In the genomic region with DNA sequence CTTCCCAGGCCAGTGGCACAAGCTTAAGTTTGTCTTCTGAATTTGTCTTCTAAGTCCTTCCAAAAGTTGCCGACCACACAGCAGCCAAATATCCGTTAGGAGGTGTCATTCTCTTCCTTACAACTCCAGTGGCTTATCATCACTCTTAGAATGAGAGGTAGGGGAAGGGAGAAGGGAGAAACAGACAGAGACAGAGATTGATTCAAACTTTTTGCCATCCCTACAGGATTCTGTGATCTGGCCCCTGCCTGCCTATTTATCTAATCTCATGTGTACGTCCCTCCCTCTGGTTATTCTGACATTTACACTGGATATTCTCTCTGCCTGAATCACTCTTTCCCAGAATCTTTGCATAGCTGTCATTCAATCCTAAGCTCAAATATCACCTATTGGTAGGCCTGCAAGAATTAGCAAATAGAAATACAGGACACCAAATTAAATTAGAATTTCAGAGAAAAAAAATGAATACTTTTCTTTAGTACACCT, we compare ENCODE assay signal across 8 cellular contexts. TPM values are rescaled to one million over a fixed set of nuclear protein-coding genes. Genes with fewer than 3 reads are reported as not detected.
DNase-seq lines count a peak whose midpoint lies in the region; ATAC-seq and TF ChIP-seq lines count a peak whose summit lies in the region.

No MANE protein-coding gene starts in this region.

- H3K27ac ChIP-seq in AG04450 (ENCODE audit: low read depth, low read length) (no peak overlapping the region), HUES48 (ENCODE audit: low read depth, low read length) (no peak overlapping the region)

- H3K9ac ChIP-seq in HUES48 (ENCODE audit: low read depth, low read length): no peak overlapping the region
- H3K9ac ChIP-seq in mucosa of stomach (ENCODE audit: low read length): peak overlapping the region; percentile 75

- DNase-seq in AG04450 (ENCODE audit: low read depth, low spot score): no peak
- no peak for DNase-seq in central memory CD8-positive, alpha-beta T cell (ENCODE audit: low spot score in 2 of 2)
- DNase-seq in ecto neural progenitor cell (ENCODE audit: low spot score): no peak
- no peak for DNase-seq in iPS-NIHi7 (ENCODE audit: extremely low spot score)
- no peak for DNase-seq in NOMO-1 (lab: John Stamatoyannopoulos, UW; ENCODE audit: unreplicated experiment in 2 of 2)

- H3K27me3 ChIP-seq in AG04450 (ENCODE audit: control insufficient read depth, insufficient read depth, low read length): peaks cover 14% of the 10 kb centered on the region
- no peaks in the 10 kb centered on the region for H3K27me3 ChIP-seq in HUES48 (ENCODE audit: control insufficient read depth, insufficient read depth, low read length)
- H3K27me3 ChIP-seq in mucosa of stomach (ENCODE audit: control insufficient read depth, insufficient read depth, low read length): no peaks in the 10 kb centered on the region

- peak overlapping the region; percentile 97 for H3K27ac Mint-ChIP-seq in central memory CD8-positive, alpha-beta T cell (ENCODE audit: low read depth)

- H3K9me3 ChIP-seq in AG04450 (ENCODE audit: control insufficient read depth, insufficient read depth, low read length): no peaks in the 10 kb centered on the region
- H3K9me3 ChIP-seq in HUES48 (ENCODE audit: control insufficient read depth, insufficient read depth, low read length): no peaks in the 10 kb centered on the region
- no peaks in the 10 kb centered on the region for H3K9me3 ChIP-seq in mucosa of stomach (ENCODE audit: control insufficient read depth, low read length)

- no peak for ATAC-seq in central memory CD8-positive, alpha-beta T cell (replicated peaks; ENCODE audit: extremely low read depth, poor library complexity, severe bottlenecking)
- ATAC-seq in GM18870 (IDR thresholded peaks at IDR 0.05; ENCODE audit: unreplicated experiment): no peak

- H3K36me3 ChIP-seq in HUES48 (ENCODE audit: control insufficient read depth, insufficient read depth, low read length) (peaks cover 27% of the 10 kb centered on the region), mucosa of stomach (ENCODE audit: control insufficient read depth, insufficient read depth, low read length) (no peaks in the 10 kb centered on the region)

- no peaks in the 10 kb centered on the region for H3K4me1 ChIP-seq in HUES48 (ENCODE audit: control insufficient read depth, insufficient read depth, low read length)
- peaks cover 13% of the 10 kb centered on the region for H3K4me1 ChIP-seq in mucosa of stomach (ENCODE audit: control insufficient read depth, insufficient read depth, low read length)

- H3K4me3 ChIP-seq in AG04450 (ENCODE audit: low read depth, low read length) (peak overlapping the region; percentile 66), HUES48 (ENCODE audit: low read depth, low read length) (peak overlapping the region; percentile 98), mucosa of stomach (ENCODE audit: low read length) (peak overlapping the region; percentile 64)

- peaks cover 20% of the 10 kb centered on the region for H3K36me3 Mint-ChIP-seq in central memory CD8-positive, alpha-beta T cell (ENCODE audit: insufficient read depth)

- POLR2A ChIA-PET in AG04450 (lab: Yijun Ruan, JAX): interaction anchor here (0.7 to 1.4 kb wide), 5 partner anchors 10 to 95 kb away, joined by 3 to 5 read pairs (median 4); a partner anchor contains a TSS

- CTCF ChIA-PET in AG04450 (lab: Charles Lee): interaction anchor here (0.6 to 1.8 kb wide), 4 partner anchors 82 to 96 kb away, joined by 4 to 17 read pairs (median 4); a partner anchor contains a TSS

- TF ChIP-seq CTCF in AG04450 (IDR thresholded peaks at IDR 0.05; ENCODE audit: low read depth, low read length): no peak

- peak overlapping the region; percentile 97 for H3K4me3 Mint-ChIP-seq in central memory CD8-positive, alpha-beta T cell

- peaks cover 21% of the 10 kb centered on the region for H3K4me1 Mint-ChIP-seq in central memory CD8-positive, alpha-beta T cell

- H3K27me3 Mint-ChIP-seq in central memory CD8-positive, alpha-beta T cell: no peaks in the 10 kb centered on the region

- H3K9me3 Mint-ChIP-seq in central memory CD8-positive, alpha-beta T cell: no peaks in the 10 kb centered on the region

RNA-seq across cellular contexts. Expression of a gene that starts 0.5 kb away (rescaled TPM):
- 52.5 and 64.7 TPM in 2 replicates for polyA plus RNA-seq in AG04450 (2011; rRNA removed)
- 71.4 and 86.8 TPM in 2 replicates for polyA minus RNA-seq in AG04450 (2011; rRNA and poly(A)+ RNA removed)

RNA-seq across cellular contexts. Expression of a gene that starts 38.5 kb away (rescaled TPM):
- 0.04 TPM in 1 of 2 replicates, not detected in the other for polyA plus RNA-seq in AG04450 (2011; rRNA removed)
- polyA minus RNA-seq in AG04450 (2011; rRNA and poly(A)+ RNA removed): not detected in 2 replicates

RNA-seq across cellular contexts. Expression of a gene that starts 39.5 kb away (rescaled TPM):
- 13.1 and 14.2 TPM in 2 replicates for polyA plus RNA-seq in AG04450 (2011; rRNA removed)
- 9.9 and 11.3 TPM in 2 replicates for polyA minus RNA-seq in AG04450 (2011; rRNA and poly(A)+ RNA removed)

RNA-seq across cellular contexts. Expression of a gene that starts 42.1 kb away (rescaled TPM):
- polyA plus RNA-seq in AG04450 (2011; rRNA removed): 7.8 and 8.9 TPM in 2 replicates
- 10.7 and 13.6 TPM in 2 replicates for polyA minus RNA-seq in AG04450 (2011; rRNA and poly(A)+ RNA removed)
